ENCODE assay signal across 19 cellular contexts in the genomic region with DNA sequence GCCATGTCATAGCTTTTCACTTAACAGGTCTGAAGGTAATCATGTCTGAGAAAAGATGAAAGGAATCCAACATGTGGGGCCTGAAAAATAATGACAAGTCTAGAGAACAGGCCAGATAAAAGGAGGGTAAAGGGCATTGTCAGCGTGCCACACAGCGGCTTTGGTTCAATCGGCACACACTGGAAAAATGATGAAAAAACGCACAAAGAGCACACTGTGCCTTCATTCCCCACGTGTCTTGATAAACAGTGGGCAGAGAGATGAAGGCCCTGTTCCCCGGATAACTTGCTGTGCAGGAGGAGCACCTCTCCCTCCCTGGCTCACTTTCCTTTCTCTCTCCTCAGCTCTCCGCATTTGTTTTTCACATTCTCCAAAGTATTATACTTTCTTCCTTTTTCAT.
A peak's percentile ranks its signal among the peaks of the same experiment; 100 is the strongest.
DNase-seq lines count a peak whose midpoint lies in the region; TF ChIP-seq lines count a peak whose summit lies in the region.
"Had no signal": no experiment of that assay in that cellular context is flagged by ENCODE, and none has a peak within 500 bp of the region (broad histone marks: within the 10 kb centered on the region; RNA-seq: fewer than 3 reads in every experiment).

No MANE protein-coding gene starts in this region.

- DNase-seq in dorsolateral prefrontal cortex (peak in 8 of 10 donors; percentile 27 to 74 (median 48)), inferior parietal cortex (ENCODE audit: extremely low spot score) (peak; percentile 77), posterior cingulate gyrus (peak in 7 of 10 donors; percentile 10 to 90 (median 48)), breast epithelium (ENCODE audit: low spot score in 2 of 2) (no peak), WERI-Rb-1 (no peak), H7 (no peak)
- no peak for DNase-seq in activated CD4-positive, alpha-beta T cell treated with anti-CD3 and anti-CD28 coated beads, Interleukin-2, amount 10 ng/mL, durations not matched to agents 24 days and 14 days
- DNase-seq: CD8-positive, alpha-beta memory T cell; GM23248; HCEC 1CT; IMR-90; NCI-H1092 treated with DMSO at 0.1 percent for 48 hours; NCI-H146; NCI-H2029; NCI-H2227 treated with DMSO at 0.1 percent for 48 hours; NCI-H510A; NCI-H748 treated with DMSO at 0.1 percent for 48 hours had no signal

- H3K4me3 ChIP-seq in dorsolateral prefrontal cortex = no peak overlapping the region
- no peak overlapping the region for H3K4me3 ChIP-seq in breast epithelium
- H3K4me3 ChIP-seq in WERI-Rb-1 (ENCODE audit: low read depth, low read length) = no peak overlapping the region
- H3K4me3 ChIP-seq in H7 (ENCODE audit: insufficient read depth, low read depth, low read length) = no peak overlapping the region
- H3K4me3 ChIP-seq: BLaER1 treated with 17β-estradiol and CSF1 and Interleukin-3, amounts not matched to agents 10 nM and 100 nM; GM23248 had no signal

- H3K27ac ChIP-seq in dorsolateral prefrontal cortex = peak overlapping the region in 38 of 59 donors; percentile 13 to 87 (median 50)
- H3K27ac ChIP-seq in breast epithelium = no peak overlapping the region
- H3K27ac ChIP-seq in WERI-Rb-1 = no peak overlapping the region
- H3K27ac ChIP-seq: BLaER1 treated with 17β-estradiol and CSF1 and Interleukin-3, amounts not matched to agents 10 nM and 100 nM; GM23248; KMS-11 had no signal

- TF ChIP-seq POLR2A in breast epithelium (IDR thresholded peaks at IDR 0.05) = no peak

- H3K4me1 ChIP-seq in breast epithelium = no peaks in the 10 kb centered on the region

- no peak overlapping the region for H3K4me3 Mint-ChIP-seq in activated CD4-positive, alpha-beta T cell treated with anti-CD3 and anti-CD28 coated beads, Interleukin-2, amount 10 ng/mL, durations not matched to agents 24 days and 14 days
- H3K4me3 Mint-ChIP-seq: CD8-positive, alpha-beta memory T cell had no signal

- no peak overlapping the region for H3K27ac Mint-ChIP-seq in activated CD4-positive, alpha-beta T cell treated with anti-CD3 and anti-CD28 coated beads, Interleukin-2, amount 10 ng/mL, durations not matched to agents 24 days and 14 days
- H3K27ac Mint-ChIP-seq: CD8-positive, alpha-beta memory T cell had no signal

- H3K9me3 ChIP-seq in breast epithelium (no peaks in the 10 kb centered on the region), WERI-Rb-1 (ENCODE audit: severe bottlenecking) (no peaks in the 10 kb centered on the region)
- H3K9me3 ChIP-seq: BLaER1 treated with 17β-estradiol and CSF1 and Interleukin-3, amounts not matched to agents 10 nM and 100 nM had no signal

- H3K36me3 ChIP-seq in breast epithelium (no peaks in the 10 kb centered on the region), WERI-Rb-1 (no peaks in the 10 kb centered on the region), H7 (replicated peaks; ENCODE audit: control insufficient read depth, insufficient read depth, low read length) (no peaks in the 10 kb centered on the region)
- H3K36me3 ChIP-seq: BLaER1 treated with 17β-estradiol and CSF1 and Interleukin-3, amounts not matched to agents 10 nM and 100 nM had no signal

- H3K4me1 Mint-ChIP-seq in activated CD4-positive, alpha-beta T cell treated with anti-CD3 and anti-CD28 coated beads, Interleukin-2, amount 10 ng/mL, durations not matched to agents 24 days and 14 days = no peaks in the 10 kb centered on the region
- H3K4me1 Mint-ChIP-seq: CD8-positive, alpha-beta memory T cell had no signal

- intact Hi-C loops in dorsolateral prefrontal cortex (cut with DNase I) = loop anchor here in 1 of 2 donors (5.0 to 10.0 kb wide), 2 partner anchors 495 to 713 kb away; no protein-coding TSS in a partner anchor
- intact Hi-C loops in posterior cingulate gyrus (cut with DNase I) = no loop called here
- intact Hi-C loops in breast epithelium (cut with DNase I; ENCODE audit: low total_unique reads) = no loop called here
- intact Hi-C loops in activated CD4-positive, alpha-beta T cell treated with anti-CD3 and anti-CD28 coated beads, Interleukin-2, amount 10 ng/mL, durations not matched to agents 24 days and 14 days (cut with micrococcal nuclease) = no loop called here

- H3K27me3 Mint-ChIP-seq in activated CD4-positive, alpha-beta T cell treated with anti-CD3 and anti-CD28 coated beads, Interleukin-2, amount 10 ng/mL, durations not matched to agents 24 days and 14 days = no peaks in the 10 kb centered on the region
- H3K27me3 Mint-ChIP-seq: CD8-positive, alpha-beta memory T cell had no signal

- H3K36me3 Mint-ChIP-seq in activated CD4-positive, alpha-beta T cell treated with anti-CD3 and anti-CD28 coated beads, Interleukin-2, amount 10 ng/mL, durations not matched to agents 24 days and 14 days (ENCODE audit: low read depth) = no peaks in the 10 kb centered on the region

- H3K9me3 Mint-ChIP-seq in activated CD4-positive, alpha-beta T cell treated with anti-CD3 and anti-CD28 coated beads, Interleukin-2, amount 10 ng/mL, durations not matched to agents 24 days and 14 days = peaks cover 14% of the 10 kb centered on the region

- H3K27me3 ChIP-seq in dorsolateral prefrontal cortex = no peaks in the 10 kb centered on the region
- peaks cover 0 to 2% of the 10 kb centered on the region in 2 donors for H3K27me3 ChIP-seq in breast epithelium
- H3K27me3 ChIP-seq in WERI-Rb-1 (ENCODE audit: insufficient read depth, low read depth, severe bottlenecking) = no peaks in the 10 kb centered on the region
- no peaks in the 10 kb centered on the region for H3K27me3 ChIP-seq in H7 (ENCODE audit: control insufficient read depth, insufficient read depth, low read length)
- H3K27me3 ChIP-seq: BLaER1 treated with 17β-estradiol and CSF1 and Interleukin-3, amounts not matched to agents 10 nM and 100 nM had no signal

- TF ChIP-seq CTCF in dorsolateral prefrontal cortex (IDR thresholded peaks at IDR 0.05 in 54 of 56, conservative IDR thresholded peaks at IDR 0.05 in 2 of 56; ENCODE audit: low read depth in 1 of 56, partially characterized antibody in 56 of 56) (peak in 31 of 56 donors; percentile 7 to 71 (median 35)), breast epithelium (IDR thresholded peaks at IDR 0.05) (no peak), WERI-Rb-1 (IDR thresholded peaks at IDR 0.05; ENCODE audit: low read depth, low read length) (no peak)

Comparison
In these comparisons a context has a peak if more than half of its experiments do, and no peak if none do; other contexts are left out.
1. DNase-seq: peak in dorsolateral prefrontal cortex (8 of 10), inferior parietal cortex (single experiment) and posterior cingulate gyrus (7 of 10); none in breast epithelium (0 of 2), activated CD4-positive, alpha-beta T cell treated with anti-CD3 and anti-CD28 coated beads, Interleukin-2, amount 10 ng/mL, durations not matched to agents 24 days and 14 days (single experiment), WERI-Rb-1 (single experiment) and H7 (single experiment).
2. H3K27ac ChIP-seq: peak in dorsolateral prefrontal cortex (38 of 59); none in breast epithelium (0 of 2) and WERI-Rb-1 (single experiment).
3. CTCF ChIP-seq: peak in dorsolateral prefrontal cortex (31 of 56); none in breast epithelium (0 of 3) and WERI-Rb-1 (single experiment).